1 cellular context compared by ENCODE assay signal in the genomic region with DNA sequence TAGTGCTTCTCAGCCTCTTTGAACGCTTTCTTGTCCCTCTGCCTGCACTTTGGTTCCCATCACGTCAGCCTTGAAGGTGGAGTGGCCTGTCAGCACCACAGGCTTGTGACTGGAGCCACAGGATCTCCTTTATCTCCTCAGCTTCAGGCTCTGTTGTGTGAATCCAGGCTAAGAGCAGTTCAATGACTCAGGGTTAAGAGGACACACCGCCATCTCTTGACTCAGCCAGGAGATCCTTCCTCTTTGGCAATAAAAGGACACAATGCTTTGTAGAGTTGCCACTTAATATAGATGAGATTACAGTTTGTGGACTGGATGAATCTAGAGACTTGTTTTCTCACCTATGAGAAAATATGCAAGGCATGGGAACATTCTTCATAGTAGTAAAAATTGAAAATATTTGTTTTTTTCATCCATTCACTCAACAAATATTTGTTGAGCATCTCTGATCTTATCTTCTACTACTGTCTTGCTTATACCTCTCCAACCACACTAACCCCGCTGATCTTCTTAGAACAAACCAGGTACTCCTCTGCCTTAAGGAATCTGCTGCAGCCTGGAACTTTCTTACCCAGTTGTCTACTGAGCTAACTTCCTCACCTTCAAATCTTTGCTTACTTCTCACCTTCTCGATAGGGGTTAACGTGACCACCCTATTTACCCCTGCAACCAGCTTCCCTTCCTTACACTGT.
TF ChIP-seq lines count a peak whose summit lies in the region.

No MANE protein-coding gene starts in this region.

TF ChIP-seq in GM23338, 12 proteins besides CTCF, POLR2A, EP300 and RAD21 (continued from another document):
- TF ChIP-seq ETS1 (IDR thresholded peaks at IDR 0.05) (no peak), CREB1 (CRISPR knock-in tag; IDR thresholded peaks at IDR 0.05; ENCODE audit: low read depth) (no peak), STAT1 (IDR thresholded peaks at IDR 0.05; ENCODE audit: unreplicated experiment) (no peak), EZH2 (IDR thresholded peaks at IDR 0.05; ENCODE audit: low read depth, unreplicated experiment) (no peak), POLR2AphosphoS5 (IDR thresholded peaks at IDR 0.05; ENCODE audit: low read depth) (no peak), ZNF114 (CRISPR knock-in tag; IDR thresholded peaks at IDR 0.05) (no peak), JUNB (IDR thresholded peaks at IDR 0.05; ENCODE audit: unreplicated experiment) (no peak), ZNF462 (CRISPR knock-in tag; IDR thresholded peaks at IDR 0.05) (no peak)
TF ChIP-seq in GM23338: peak in this region for 0.
